1 cellular context compared by ENCODE assay signal in genomic region chr16:84593825-84594724, GRCh38.
TF ChIP-seq lines count a peak whose summit lies in the region.

No MANE protein-coding gene starts in this region.

TF ChIP-seq in K562, 482 proteins besides CTCF, POLR2A, EP300 and RAD21 (continued from another document and continues in another):
- TF ChIP-seq NBN (IDR thresholded peaks at IDR 0.05; ENCODE audit: low read depth) (peak; percentile 98), BCOR (IDR thresholded peaks at IDR 0.05) (peak; percentile 71; the same call in 1 of the 2 replicates), CHD4 (IDR thresholded peaks at IDR 0.05; ENCODE audit: insufficient read depth, insufficient replicate concordance, low read depth, low read length, poor library complexity, severe bottlenecking) (peak; percentile 24), PPARD (CRISPR knock-in tag; IDR thresholded peaks at IDR 0.05) (no peak), ZNF695 (CRISPR knock-in tag; IDR thresholded peaks at IDR 0.05) (no peak), PRPF4 (IDR thresholded peaks at IDR 0.05; ENCODE audit: insufficient read depth, low read depth, low read length, poor library complexity, severe bottlenecking) (no peak), FOXJ3 (CRISPR knock-in tag; IDR thresholded peaks at IDR 0.05) (no peak), E2F3 (CRISPR knock-in tag; IDR thresholded peaks at IDR 0.05) (no peak), ZNF589 (CRISPR knock-in tag; IDR thresholded peaks at IDR 0.05; ENCODE audit: low read depth) (peak; percentile 90), FOS (IDR thresholded peaks at IDR 0.05; ENCODE audit: extremely low read depth, insufficient read length) (no peak), SLC30A9 (CRISPR knock-in tag; IDR thresholded peaks at IDR 0.05) (no peak), BMI1 (IDR thresholded peaks at IDR 0.05; ENCODE audit: low read length) (peak; percentile 57; the same call in 1 of the 2 replicates), HEY1 (CRISPR knock-in tag; IDR thresholded peaks at IDR 0.05; ENCODE audit: borderline replicate concordance) (no peak), ELF4 (CRISPR knock-in tag; IDR thresholded peaks at IDR 0.05) (peak; percentile 14), MTF1 (CRISPR knock-in tag; IDR thresholded peaks at IDR 0.05; ENCODE audit: borderline replicate concordance) (no peak), PHF8 (IDR thresholded peaks at IDR 0.05; ENCODE audit: borderline replicate concordance, low read length) (no peak; the same call in 1 of the 2 replicates), SRSF3 (IDR thresholded peaks at IDR 0.05; ENCODE audit: insufficient read depth, low read length) (no peak), CREB5 (CRISPR knock-in tag; IDR thresholded peaks at IDR 0.05) (no peak), PREB (CRISPR knock-in tag; IDR thresholded peaks at IDR 0.05) (no peak), POU5F1 (IDR thresholded peaks at IDR 0.05; ENCODE audit: borderline replicate concordance, low read depth, low read length, partially characterized antibody) (no peak), CREB3L1 (IDR thresholded peaks at IDR 0.05; ENCODE audit: borderline replicate concordance, low read depth) (peak; percentile 70; the same call in 1 of the 2 replicates), ZNF3 (CRISPR knock-in tag; IDR thresholded peaks at IDR 0.05) (peak; percentile 52; the same call in 1 of the 2 replicates), CXXC5 (CRISPR knock-in tag; IDR thresholded peaks at IDR 0.05) (peak; percentile 92), ETS2 (tag; IDR thresholded peaks at IDR 0.05; ENCODE audit: borderline replicate concordance, poor library complexity, severe bottlenecking) (no peak), KLF1 (tag; IDR thresholded peaks at IDR 0.05) (peak; percentile 69; the same call in 1 of the 2 replicates), ZNF224 (CRISPR knock-in tag; IDR thresholded peaks at IDR 0.05) (no peak), ZNF561 (CRISPR knock-in tag; conservative IDR thresholded peaks at IDR 0.05) (no peak), ZNF766 (CRISPR knock-in tag; conservative IDR thresholded peaks at IDR 0.05) (peak; percentile 75; the same call in 1 of the 2 replicates), ZNF354B (CRISPR knock-in tag; IDR thresholded peaks at IDR 0.05) (no peak), KAT2B (IDR thresholded peaks at IDR 0.05; ENCODE audit: low read depth, low read length) (no peak), POLR3A (IDR thresholded peaks at IDR 0.05; ENCODE audit: borderline replicate concordance, extremely low read depth, insufficient read depth, insufficient read length) (no peak), HLTF (IDR thresholded peaks at IDR 0.05) (no peak), FOXP4 (CRISPR knock-in tag; IDR thresholded peaks at IDR 0.05; ENCODE audit: borderline replicate concordance) (no peak; the same call in 1 of the 2 replicates), THAP12 (CRISPR knock-in tag; IDR thresholded peaks at IDR 0.05) (0 out of 2 replicates have a peak, but pooled peaks have one; percentile 45), HDAC8 (tag; IDR thresholded peaks at IDR 0.05) (no peak), ZNF263 (CRISPR knock-in tag; IDR thresholded peaks at IDR 0.05; ENCODE audit: borderline replicate concordance) (peak; percentile 51; the same call in 1 of the 2 replicates), POLR2G (IDR thresholded peaks at IDR 0.05; ENCODE audit: low read depth, low read length) (0 out of 2 replicates have a peak, but pooled peaks have one; percentile 18), ZHX1 (conservative IDR thresholded peaks at IDR 0.05; ENCODE audit: low read length) (no peak), BHLHE40 (IDR thresholded peaks at IDR 0.05; ENCODE audit: low read length) (peak; percentile 94), RBM25 (IDR thresholded peaks at IDR 0.05; ENCODE audit: low read depth, low read length, severe bottlenecking) (no peak), TCF3 (CRISPR knock-in tag; IDR thresholded peaks at IDR 0.05) (peak; percentile 66), ZSCAN29 (IDR thresholded peaks at IDR 0.05) (no peak), ZBTB33 (CRISPR knock-in tag; IDR thresholded peaks at IDR 0.05) (peak; percentile 68; the same call in 1 of the 2 replicates), ELK1 (CRISPR knock-in tag; IDR thresholded peaks at IDR 0.05) (no peak), NR4A1 (CRISPR knock-in tag; IDR thresholded peaks at IDR 0.05) (no peak), NR4A1 (tag; IDR thresholded peaks at IDR 0.05) (0 out of 2 replicates have a peak, but pooled peaks have one; percentile 22)
- TF ChIP-seq, protein P1, sequence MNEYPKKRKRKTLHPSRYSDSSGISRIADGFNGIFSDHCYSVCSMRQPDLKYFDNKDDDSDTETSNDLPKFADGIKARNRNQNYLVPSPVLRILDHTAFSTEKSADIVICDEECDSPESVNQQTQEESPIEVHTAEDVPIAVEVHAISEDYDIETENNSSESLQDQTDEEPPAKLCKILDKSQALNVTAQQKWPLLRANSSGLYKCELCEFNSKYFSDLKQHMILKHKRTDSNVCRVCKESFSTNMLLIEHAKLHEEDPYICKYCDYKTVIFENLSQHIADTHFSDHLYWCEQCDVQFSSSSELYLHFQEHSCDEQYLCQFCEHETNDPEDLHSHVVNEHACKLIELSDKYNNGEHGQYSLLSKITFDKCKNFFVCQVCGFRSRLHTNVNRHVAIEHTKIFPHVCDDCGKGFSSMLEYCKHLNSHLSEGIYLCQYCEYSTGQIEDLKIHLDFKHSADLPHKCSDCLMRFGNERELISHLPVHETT (CRISPR knock-in tag; conservative IDR thresholded peaks at IDR 0.05 in 1 of 2, IDR thresholded peaks at IDR 0.05 in 1 of 2), result peak in 1 of 2 experiments; percentile 23; a peak in 1 of 4 replicates
- TF ChIP-seq, protein P2, sequence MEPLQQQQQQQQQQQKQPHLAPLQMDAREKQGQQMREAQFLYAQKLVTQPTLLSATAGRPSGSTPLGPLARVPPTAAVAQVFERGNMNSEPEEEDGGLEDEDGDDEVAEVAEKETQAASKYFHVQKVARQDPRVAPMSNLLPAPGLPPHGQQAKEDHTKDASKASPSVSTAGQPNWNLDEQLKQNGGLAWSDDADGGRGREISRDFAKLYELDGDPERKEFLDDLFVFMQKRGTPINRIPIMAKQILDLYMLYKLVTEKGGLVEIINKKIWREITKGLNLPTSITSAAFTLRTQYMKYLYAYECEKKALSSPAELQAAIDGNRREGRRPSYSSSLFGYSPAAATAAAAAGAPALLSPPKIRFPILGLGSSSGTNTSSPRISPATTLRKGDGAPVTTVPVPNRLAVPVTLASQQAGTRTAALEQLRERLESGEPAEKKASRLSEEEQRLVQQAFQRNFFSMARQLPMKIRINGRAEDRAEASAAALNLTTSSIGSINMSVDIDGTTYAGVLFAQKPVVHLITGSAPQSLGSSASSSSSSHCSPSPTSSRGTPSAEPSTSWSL (CRISPR knock-in tag; IDR thresholded peaks at IDR 0.05; ENCODE audit: borderline replicate concordance), result no peak
